ENCODE assay signal across 1 cellular context in genomic region chr17:43745541-43745940, GRCh38.
TF ChIP-seq lines count a peak whose summit lies in the region.

No MANE protein-coding gene starts in this region.

TF ChIP-seq in GM23338, 12 proteins besides CTCF, POLR2A, EP300 and RAD21 (continued from another document):
- no peak for TF ChIP-seq CREB1 (CRISPR knock-in tag; IDR thresholded peaks at IDR 0.05; ENCODE audit: low read depth)
- no peak for TF ChIP-seq ZNF114 (CRISPR knock-in tag; IDR thresholded peaks at IDR 0.05)
